Comparison of ENCODE assay signal across 18 cellular contexts in genomic region chr3:48142316-48142870, GRCh38. TPM values are rescaled to one million over a fixed set of nuclear protein-coding genes. Genes with fewer than 3 reads are reported as not detected.
A peak's percentile ranks its signal among the peaks of the same experiment; 100 is the strongest.
DNase-seq lines count a peak whose midpoint lies in the region; TF ChIP-seq lines count a peak whose summit lies in the region.
"Had no signal": no experiment of that assay in that cellular context is flagged by ENCODE, and none has a peak within 500 bp of the region (broad histone marks: within the 10 kb centered on the region; RNA-seq: fewer than 3 reads in every experiment).

No MANE protein-coding gene starts in this region.

- DNase-seq in NCI-H146 (lab: John Stamatoyannopoulos, UW) = peak; percentile 14
- no peak for DNase-seq in NCI-H146 treated with DMSO at 0.1 percent for 48 hours (lab: John Stamatoyannopoulos, UW; ENCODE audit: unreplicated experiment)
- DNase-seq in NCI-H2196 treated with DMSO at 0.1 percent for 48 hours (lab: John Stamatoyannopoulos, UW; ENCODE audit: unreplicated experiment) = peak; percentile 4
- DNase-seq in stomach = peak; percentile 70
- DNase-seq in SIG-M5 (lab: John Stamatoyannopoulos, UW) = no peak
- no peak for DNase-seq in cerebellar nuclear complex (lab: John Stamatoyannopoulos, UW)
- no peak for DNase-seq in GM19240 (ENCODE audit: insufficient read length, low spot score)
- DNase-seq: activated B cell treated with CpG ODN at 0.5 μM for 24 hours; central memory CD4-positive, alpha-beta T cell; DND-41; effector memory CD8-positive, alpha-beta T cell; NCI-H1436; NCI-H82; ovary; thyroid gland had no signal

- intact Hi-C loops in stomach (cut with DNase I; ENCODE audit: low total_unique reads) = no loop called here

- no peak for TF ChIP-seq EP300 in stomach (IDR thresholded peaks at IDR 0.05)

- TF ChIP-seq POLR2A in stomach (IDR thresholded peaks at IDR 0.05) = no peak

- peak overlapping the region; percentile 75 to 87 for H3K27ac ChIP-seq in esophagus (ENCODE audit: low read depth in 2 of 2, low read length in 1 of 2)
- H3K27ac ChIP-seq in stomach = no peak overlapping the region
- H3K27ac ChIP-seq: C4-2B, ovary, thyroid gland had no signal

- H3K9me3 ChIP-seq in esophagus (ENCODE audit: control insufficient read depth in 2 of 2, insufficient read depth in 1 of 2, low read depth in 1 of 2, low read length in 1 of 2) (no peaks in the 10 kb centered on the region), stomach (no peaks in the 10 kb centered on the region)
- H3K9me3 ChIP-seq: ovary, thyroid gland had no signal

- H3K36me3 ChIP-seq in esophagus (ENCODE audit: control insufficient read depth in 2 of 2, insufficient read depth in 2 of 2, low read length in 1 of 2) (no peaks in the 10 kb centered on the region), stomach (no peaks in the 10 kb centered on the region)
- H3K36me3 ChIP-seq: ovary, thyroid gland had no signal

- WGBS in esophagus, 2 donors = 56 to 59% methylated on average over 11 of the region's 11 CpGs
- 46 to 89% (median 55%) methylated on average over 7 to 11 of the region's 11 CpGs for WGBS in stomach, 5 donors

- no peak for TF ChIP-seq CTCF in stomach (IDR thresholded peaks at IDR 0.05)

- H3K4me1 ChIP-seq in esophagus (ENCODE audit: control insufficient read depth in 2 of 2, insufficient read depth in 2 of 2, low read length in 1 of 2) (peaks cover 0 to 3% of the 10 kb centered on the region in 2 donors), stomach (peaks cover 0 to 9% (median 2%) of the 10 kb centered on the region in 4 donors)
- H3K4me1 ChIP-seq: thyroid gland had no signal

- H3K4me3 ChIP-seq in esophagus (ENCODE audit: low read depth in 1 of 2, low read length in 2 of 2) (no peak overlapping the region), stomach (no peak overlapping the region)
- H3K4me3 ChIP-seq: K562, ovary, thyroid gland had no signal

- H3K27me3 ChIP-seq in esophagus (ENCODE audit: control insufficient read depth in 1 of 2, insufficient read depth in 2 of 2, low read length in 2 of 2) (no peaks in the 10 kb centered on the region), stomach (no peaks in the 10 kb centered on the region)
- H3K27me3 ChIP-seq: ovary, thyroid gland had no signal

RNA-seq across cellular contexts. Expression of gene CDC25A, which starts 45.8 kb away (rescaled TPM):
- polyA plus RNA-seq in esophagus (1 to 10 TPM; 1.8 to 2.9 TPM), stomach (1 to 10 TPM; 1.1 to 2.6 (median 1.2) TPM)
- total RNA-seq in stomach = 1 to 10 TPM; 1.3 to 5.7 (median 1.8) TPM

Comparison
In these comparisons a context has a peak if more than half of its experiments do, and no peak if none do; other contexts are left out.
1. DNase-seq: peak in NCI-H146 (single experiment), NCI-H2196 treated with DMSO at 0.1 percent for 48 hours (single experiment) and stomach (single experiment); none in NCI-H146 treated with DMSO at 0.1 percent for 48 hours (single experiment), SIG-M5 (single experiment), cerebellar nuclear complex (0 of 2) and GM19240 (single experiment).
2. H3K27ac ChIP-seq: peak in esophagus (2 of 2); none in stomach (0 of 5).